ENCODE assay signal across 8 cellular contexts in genomic region chr1:65235867-65236805, GRCh38.
DNase-seq lines count a peak whose midpoint lies in the region; ATAC-seq, FAIRE-seq and TF ChIP-seq lines count a peak whose summit lies in the region.

No MANE protein-coding gene starts in this region.

- H3K27ac Mint-ChIP-seq in activated T-helper 2 cell treated with anti-CD3 and anti-CD28 coated beads, Interferon-gamma antibody, Interleukin-2, Interleukin-4, amounts not matched to agents 10 μg/mL and 5 μg/mL and 100 μg/mL, durations not matched to agents 14 hours and 24 hours and 36 hours = no peak overlapping the region

- no peak overlapping the region for H3K4me3 Mint-ChIP-seq in activated T-helper 2 cell treated with anti-CD3 and anti-CD28 coated beads, Interferon-gamma antibody, Interleukin-2, Interleukin-4, amounts not matched to agents 10 μg/mL and 5 μg/mL and 100 μg/mL, durations not matched to agents 14 hours and 24 hours and 36 hours (ENCODE audit: low read depth)

- no peaks in the 10 kb centered on the region for H3K9me1 ChIP-seq in keratinocyte (ENCODE audit: control insufficient read depth, extremely low read depth, insufficient read depth, low read length)

- H3K79me2 ChIP-seq in keratinocyte (ENCODE audit: control insufficient read depth, insufficient read depth, low read length) = no peaks in the 10 kb centered on the region

- no peak for ATAC-seq in HG03342 (IDR thresholded peaks at IDR 0.05; ENCODE audit: unreplicated experiment)

- H3K36me3 ChIP-seq in WERI-Rb-1 = no peaks in the 10 kb centered on the region
- no peaks in the 10 kb centered on the region for H3K36me3 ChIP-seq in keratinocyte (ENCODE audit: control insufficient read depth in 2 of 2, extremely low read depth in 1 of 2, insufficient read depth in 2 of 2, low read length in 2 of 2)

- no peaks in the 10 kb centered on the region for H4K20me1 ChIP-seq in keratinocyte (ENCODE audit: control insufficient read depth, extremely low read depth, insufficient read depth, low read length)

- no peak overlapping the region for H2AFZ ChIP-seq in keratinocyte (ENCODE audit: control insufficient read depth, low read length)

- peaks cover 17% of the 10 kb centered on the region for H3K4me1 Mint-ChIP-seq in activated T-helper 2 cell treated with anti-CD3 and anti-CD28 coated beads, Interferon-gamma antibody, Interleukin-2, Interleukin-4, amounts not matched to agents 10 μg/mL and 5 μg/mL and 100 μg/mL, durations not matched to agents 14 hours and 24 hours and 36 hours (ENCODE audit: low read depth)

- TF ChIP-seq CTCF in WERI-Rb-1 (IDR thresholded peaks at IDR 0.05; ENCODE audit: low read depth, low read length) (peak; percentile 46), keratinocyte (optimal IDR thresholded peaks at IDR 0.05 in 1 of 3, IDR thresholded peaks at IDR 0.05 in 1 of 3, conservative IDR thresholded peaks at IDR 0.05 in 1 of 3; ENCODE audit: extremely low read depth in 1 of 3, insufficient read depth in 2 of 3, low read length in 3 of 3) (peak in 2 of 3 experiments; percentile 52 to 54)

- FAIRE-seq in keratinocyte (lab: Jason Lieb, UNC) = no peak

- H3K27me3 ChIP-seq in WERI-Rb-1 (ENCODE audit: insufficient read depth, low read depth, severe bottlenecking) (no peaks in the 10 kb centered on the region), keratinocyte (ENCODE audit: control insufficient read depth, extremely low read depth, insufficient read depth, low read length) (no peaks in the 10 kb centered on the region)

- H3K4me2 ChIP-seq in keratinocyte (ENCODE audit: control insufficient read depth, extremely low read depth, insufficient read depth, low read depth, low read length) = no peak overlapping the region

- intact Hi-C loops in activated T-helper 2 cell treated with anti-CD3 and anti-CD28 coated beads, Interferon-gamma antibody, Interleukin-2, Interleukin-4, amounts not matched to agents 10 μg/mL and 5 μg/mL and 100 μg/mL, durations not matched to agents 14 hours and 24 hours and 36 hours (cut with micrococcal nuclease) = loop anchor here (1.0 to 10.0 kb wide), 4 partner anchors 223 to 1009 kb away; no protein-coding TSS in a partner anchor

- no peak overlapping the region for H3K9ac ChIP-seq in keratinocyte (ENCODE audit: control insufficient read depth, extremely low read depth, insufficient read depth, low read length)

- H3K27me3 Mint-ChIP-seq in activated T-helper 2 cell treated with anti-CD3 and anti-CD28 coated beads, Interferon-gamma antibody, Interleukin-2, Interleukin-4, amounts not matched to agents 10 μg/mL and 5 μg/mL and 100 μg/mL, durations not matched to agents 14 hours and 24 hours and 36 hours (ENCODE audit: low read depth) = peaks cover 17% of the 10 kb centered on the region

- H3K36me3 Mint-ChIP-seq in activated T-helper 2 cell treated with anti-CD3 and anti-CD28 coated beads, Interferon-gamma antibody, Interleukin-2, Interleukin-4, amounts not matched to agents 10 μg/mL and 5 μg/mL and 100 μg/mL, durations not matched to agents 14 hours and 24 hours and 36 hours (ENCODE audit: low read depth) = peaks cover 6% of the 10 kb centered on the region

- no peak overlapping the region for H3K4me3 ChIP-seq in WERI-Rb-1 (ENCODE audit: low read depth, low read length)
- H3K4me3 ChIP-seq in keratinocyte (ENCODE audit: control insufficient read depth in 2 of 3, extremely low read depth in 1 of 3, insufficient read depth in 2 of 3, low read depth in 1 of 3, low read length in 3 of 3) = no peak overlapping the region

- H3K9me3 ChIP-seq in WERI-Rb-1 (ENCODE audit: severe bottlenecking) (no peaks in the 10 kb centered on the region), keratinocyte (ENCODE audit: control insufficient read depth, low read depth, low read length) (no peaks in the 10 kb centered on the region)

- H3K9me3 Mint-ChIP-seq in activated T-helper 2 cell treated with anti-CD3 and anti-CD28 coated beads, Interferon-gamma antibody, Interleukin-2, Interleukin-4, amounts not matched to agents 10 μg/mL and 5 μg/mL and 100 μg/mL, durations not matched to agents 14 hours and 24 hours and 36 hours = peaks cover 11% of the 10 kb centered on the region

- dilution Hi-C loops in keratinocyte (cut with MboI; ENCODE audit: extremely low pct_ligation_motif_present, low sequenced_read_pairs) = no loop called here

- no peak overlapping the region for H3K27ac ChIP-seq in WERI-Rb-1
- H3K27ac ChIP-seq in keratinocyte (ENCODE audit: control insufficient read depth, insufficient read depth, low read length) = no peak overlapping the region

- DNase-seq in NOMO-1 treated with DMSO at 0.1 percent for 48 hours (lab: John Stamatoyannopoulos, UW; ENCODE audit: unreplicated experiment) = peak; percentile 37
- no peak for DNase-seq in NOMO-1 treated with dmso at 0.1 percent for 144 hours (lab: John Stamatoyannopoulos, UW; ENCODE audit: unreplicated experiment)
- peak; percentile 7 for DNase-seq in NCI-H1436 treated with DMSO at 0.1 percent for 48 hours (lab: John Stamatoyannopoulos, UW)
- no peak for DNase-seq in WERI-Rb-1
- DNase-seq in keratinocyte (ENCODE audit: low read depth, low spot score) = no peak
- DNase-seq in activated naive CD4-positive, alpha-beta T cell treated with Interleukin-2 at 50 U/mL for 16 hours = no peak
- DNase-seq in activated T-helper 2 cell treated with anti-CD3 and anti-CD28 coated beads, Interferon-gamma antibody, Interleukin-2, Interleukin-4, amounts not matched to agents 10 μg/mL and 5 μg/mL and 100 μg/mL, durations not matched to agents 14 hours and 24 hours and 36 hours (ENCODE audit: low spot score) = no peak

- no peaks in the 10 kb centered on the region for H3K4me1 ChIP-seq in keratinocyte (ENCODE audit: control insufficient read depth, extremely low read depth, insufficient read depth, low read length)

Comparison
In these comparisons a context has a peak if more than half of its experiments do, and no peak if none do; other contexts are left out.
1. DNase-seq: peak in NOMO-1 treated with DMSO at 0.1 percent for 48 hours (single experiment) and NCI-H1436 treated with DMSO at 0.1 percent for 48 hours (single experiment); none in NOMO-1 treated with dmso at 0.1 percent for 144 hours (single experiment), WERI-Rb-1 (single experiment), keratinocyte (single experiment), activated naive CD4-positive, alpha-beta T cell treated with Interleukin-2 at 50 U/mL for 16 hours (single experiment) and activated T-helper 2 cell treated with anti-CD3 and anti-CD28 coated beads, Interferon-gamma antibody, Interleukin-2, Interleukin-4, amounts not matched to agents 10 μg/mL and 5 μg/mL and 100 μg/mL, durations not matched to agents 14 hours and 24 hours and 36 hours (single experiment).